In genomic region chr4:69754926-69755580, GRCh38 we compare ENCODE assay signal across 16 cellular contexts. TPM values are rescaled to one million over a fixed set of nuclear protein-coding genes. Genes with fewer than 3 reads are reported as not detected.
"Had no signal": no experiment of that assay in that cellular context is flagged by ENCODE, and none has a peak within 500 bp of the region (broad histone marks: within the 10 kb centered on the region; RNA-seq: fewer than 3 reads in every experiment).

No MANE protein-coding gene starts in this region.

- H3K9me3 Mint-ChIP-seq: activated CD4-positive, alpha-beta T cell treated with anti-CD3 and anti-CD28 coated beads, Interleukin-2, amount 10 ng/mL, durations not matched to agents 24 days and 14 days; activated T-helper 2 cell treated with anti-CD3 and anti-CD28 coated beads, Interferon-gamma antibody, Interleukin-2, Interleukin-4, amounts not matched to agents 10 μg/mL and 5 μg/mL and 100 μg/mL, durations not matched to agents 14 hours and 24 hours and 36 hours; endodermal cell; neural progenitor cell; WTC11 had no signal

- ATAC-seq: right cardiac atrium; SK-N-SH treated with all-trans-retinoic acid at 6 μM for 48 hours; stimulated activated memory B cell treated with anti-CD40 and anti-IgM and Interleukin-4, amounts not matched to agents 10 μg/mL and 1 μg/mL and 100 μg/mL, for 72 hours; WTC11 had no signal

- H3K36me3 ChIP-seq: neural progenitor cell, spleen, tibial nerve had no signal

- H3K4me3 ChIP-seq: neural progenitor cell, spleen, tibial nerve had no signal

- H3K36me3 Mint-ChIP-seq: neural progenitor cell; stimulated activated memory B cell treated with anti-CD40 and anti-IgM and Interleukin-4, amounts not matched to agents 10 μg/mL and 1 μg/mL and 100 μg/mL, for 72 hours; WTC11 had no signal

- H3K9me3 ChIP-seq: tibial nerve had no signal

- H3K27me3 Mint-ChIP-seq: activated CD4-positive, alpha-beta T cell treated with anti-CD3 and anti-CD28 coated beads, Interleukin-2, amount 10 ng/mL, durations not matched to agents 24 days and 14 days; activated naive CD8-positive, alpha-beta T cell; stimulated activated memory B cell treated with anti-CD40 and anti-IgM and Interleukin-4, amounts not matched to agents 10 μg/mL and 1 μg/mL and 100 μg/mL, for 72 hours had no signal

- DNase-seq: activated CD4-positive, alpha-beta T cell treated with anti-CD3 and anti-CD28 coated beads, Interleukin-2, amount 10 ng/mL, durations not matched to agents 24 days and 14 days; activated CD8-positive, alpha-beta memory T cell treated with anti-CD3 and anti-CD28 coated beads for 24 hours; cerebellar nuclear complex; endodermal cell; right cardiac atrium; spleen; stimulated activated CD4-positive, alpha-beta T cell treated with anti-CD3 and anti-CD28 coated beads, Interleukin-1b, Interleukin-23, amount 100 ng/mL, for 48 hours had no signal

- H3K79me2 ChIP-seq: parathyroid adenoma had no signal

- H3K4me2 ChIP-seq: neural progenitor cell had no signal

- H3K27ac Mint-ChIP-seq: activated CD4-positive, alpha-beta T cell treated with anti-CD3 and anti-CD28 coated beads, Interleukin-2, amount 10 ng/mL, durations not matched to agents 24 days and 14 days; activated T-helper 2 cell treated with anti-CD3 and anti-CD28 coated beads, Interferon-gamma antibody, Interleukin-2, Interleukin-4, amounts not matched to agents 10 μg/mL and 5 μg/mL and 100 μg/mL, durations not matched to agents 14 hours and 24 hours and 36 hours; endodermal cell; neural progenitor cell; stimulated activated memory B cell treated with anti-CD40 and anti-IgM and Interleukin-4, amounts not matched to agents 10 μg/mL and 1 μg/mL and 100 μg/mL, for 72 hours; T-helper 1 cell treated with Interleukin-12 subunit alpha and Interleukin-12 subunit beta and Interleukin-4 antibody, amounts not matched to agents 30 μg/mL and 1 μg/mL, for 36 hours; WTC11 had no signal

- H3K4me3 Mint-ChIP-seq: activated CD4-positive, alpha-beta T cell treated with anti-CD3 and anti-CD28 coated beads, Interleukin-2, amount 10 ng/mL, durations not matched to agents 24 days and 14 days; activated naive CD8-positive, alpha-beta T cell; endodermal cell; neural progenitor cell; stimulated activated memory B cell treated with anti-CD40 and anti-IgM and Interleukin-4, amounts not matched to agents 10 μg/mL and 1 μg/mL and 100 μg/mL, for 72 hours; T-helper 1 cell treated with Interleukin-12 subunit alpha and Interleukin-12 subunit beta and Interleukin-4 antibody, amounts not matched to agents 30 μg/mL and 1 μg/mL, for 36 hours; WTC11 had no signal

- H2AFZ ChIP-seq: neural progenitor cell, parathyroid adenoma had no signal

- H3K27me3 ChIP-seq: neural progenitor cell, spleen, tibial nerve had no signal

- H3K4me1 ChIP-seq: parathyroid adenoma, tibial nerve had no signal

- H3K27ac ChIP-seq: neural progenitor cell, parathyroid adenoma, tibial nerve had no signal

- H3K4me1 Mint-ChIP-seq: endodermal cell; stimulated activated memory B cell treated with anti-CD40 and anti-IgM and Interleukin-4, amounts not matched to agents 10 μg/mL and 1 μg/mL and 100 μg/mL, for 72 hours; WTC11 had no signal

RNA-seq across cellular contexts. Expression of gene SULT1B1, which starts 5.4 kb away (rescaled TPM):
- total RNA-seq: endodermal cell had no signal
